Comparison of ENCODE assay signal across 14 cellular contexts in the genomic region with DNA sequence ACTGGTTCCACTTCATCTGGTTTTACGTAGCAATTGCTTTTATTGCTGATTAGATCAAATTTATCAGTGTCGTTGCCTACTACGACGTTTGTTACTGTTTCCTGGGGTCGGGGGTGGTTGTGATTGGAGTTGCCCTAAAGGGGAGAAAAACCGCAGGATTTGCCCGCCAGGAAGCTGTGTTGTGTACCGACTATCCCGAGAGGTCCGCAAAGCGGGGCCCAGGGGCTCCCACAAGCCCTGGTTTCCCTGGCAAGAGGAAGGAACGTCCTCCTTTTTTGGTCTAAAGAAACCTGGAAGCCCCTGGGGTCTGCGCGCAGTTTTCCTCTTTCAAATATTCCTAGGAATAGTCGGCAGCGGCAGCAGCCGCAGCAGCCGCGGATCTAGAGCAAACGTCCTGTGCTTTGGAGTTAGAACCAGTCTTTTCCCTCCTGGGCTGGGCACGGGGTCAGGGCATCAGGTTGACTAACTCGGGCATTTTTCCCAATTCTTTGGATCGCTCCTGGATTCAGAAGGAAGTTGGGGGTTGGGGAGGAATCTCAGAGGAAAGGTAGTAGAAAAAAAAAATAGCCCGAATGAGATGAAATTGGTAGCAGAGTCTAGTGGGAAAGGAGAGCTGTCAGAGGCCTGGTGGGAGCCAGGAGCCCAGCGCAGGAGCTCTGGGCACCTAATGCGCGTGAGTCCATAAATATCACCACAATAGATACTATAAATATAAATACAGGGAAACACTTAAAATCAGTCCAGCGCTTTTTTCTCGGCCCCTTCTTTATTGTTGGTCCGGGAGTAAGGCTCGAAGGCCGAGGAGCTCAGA. TPM values are rescaled to one million over a fixed set of nuclear protein-coding genes. Genes with fewer than 3 reads are reported as not detected.
DNase-seq lines count a peak whose midpoint lies in the region; ATAC-seq and TF ChIP-seq lines count a peak whose summit lies in the region.
"Had no signal": no experiment of that assay in that cellular context is flagged by ENCODE, and none has a peak within 500 bp of the region (broad histone marks: within the 10 kb centered on the region; RNA-seq: fewer than 3 reads in every experiment).

No MANE protein-coding gene starts in this region.

- intact Hi-C loops in testis (cut with DNase I; ENCODE audit: low total_unique reads): no loop called here

- peaks cover 33% of the 10 kb centered on the region for H3K4me1 Mint-ChIP-seq in activated T-cell treated with anti-CD3 and anti-CD28 coated beads, Interleukin-2, amount 50 U/mL, for 72 hours (ENCODE audit: low read depth)
- peaks cover 35% of the 10 kb centered on the region for H3K4me1 Mint-ChIP-seq in activated T-cell treated with anti-CD3 and anti-CD28 coated beads, Interleukin-2, amount 50 U/mL, for 4 hours (ENCODE audit: low read depth)
- peaks cover 63% of the 10 kb centered on the region for H3K4me1 Mint-ChIP-seq in WTC11
- H3K4me1 Mint-ChIP-seq in stimulated activated memory B cell treated with anti-CD40 and anti-IgM and Interleukin-4, amounts not matched to agents 10 μg/mL and 1 μg/mL and 100 μg/mL, for 72 hours: peaks cover 30% of the 10 kb centered on the region

- H3K27me3 ChIP-seq in iPS-15b (ENCODE audit: control insufficient read depth, insufficient read depth, low read length): peaks cover 99% of the 10 kb centered on the region
- H3K27me3 ChIP-seq in testis: no peaks in the 10 kb centered on the region

- H3K9me3 ChIP-seq in iPS-15b (ENCODE audit: control insufficient read depth, insufficient read depth, low read length): no peaks in the 10 kb centered on the region
- no peaks in the 10 kb centered on the region for H3K9me3 ChIP-seq in testis
- H3K9me3 ChIP-seq: BE2C, gastrocnemius medialis had no signal

- H3K9me3 Mint-ChIP-seq in activated T-cell treated with anti-CD3 and anti-CD28 coated beads, Interleukin-2, amount 50 U/mL, for 72 hours: no peaks in the 10 kb centered on the region
- no peaks in the 10 kb centered on the region for H3K9me3 Mint-ChIP-seq in activated T-cell treated with anti-CD3 and anti-CD28 coated beads, Interleukin-2, amount 50 U/mL, for 4 hours
- H3K9me3 Mint-ChIP-seq in WTC11: no peaks in the 10 kb centered on the region
- H3K9me3 Mint-ChIP-seq in stimulated activated memory B cell treated with anti-CD40 and anti-IgM and Interleukin-4, amounts not matched to agents 10 μg/mL and 1 μg/mL and 100 μg/mL, for 72 hours: peaks cover 3% of the 10 kb centered on the region

- CTCF ChIA-PET in WTC11 (lab: Charles Lee): interaction anchor here (0.9 to 5.7 kb wide), 9 partner anchors 8 to 337 kb away, joined by 3 to 72 read pairs (median 4); no protein-coding TSS in a partner anchor

- H3K27ac Mint-ChIP-seq in activated T-cell treated with anti-CD3 and anti-CD28 coated beads, Interleukin-2, amount 50 U/mL, for 72 hours: peak overlapping the region; percentile 59
- H3K27ac Mint-ChIP-seq in WTC11: no peak overlapping the region
- no peak overlapping the region for H3K27ac Mint-ChIP-seq in stimulated activated memory B cell treated with anti-CD40 and anti-IgM and Interleukin-4, amounts not matched to agents 10 μg/mL and 1 μg/mL and 100 μg/mL, for 72 hours

- POLR2A ChIA-PET in WTC11 (lab: Charles Lee): interaction anchor here (0.6 to 0.9 kb wide), 2 partner anchors 13 to 33 kb away, joined by 3 read pairs; no protein-coding TSS in a partner anchor

- H3K36me3 Mint-ChIP-seq in activated T-cell treated with anti-CD3 and anti-CD28 coated beads, Interleukin-2, amount 50 U/mL, for 72 hours (ENCODE audit: insufficient read depth in 2 of 2): no peaks in the 10 kb centered on the region
- no peaks in the 10 kb centered on the region for H3K36me3 Mint-ChIP-seq in activated T-cell treated with anti-CD3 and anti-CD28 coated beads, Interleukin-2, amount 50 U/mL, for 4 hours (ENCODE audit: insufficient read depth)
- H3K36me3 Mint-ChIP-seq in WTC11: no peaks in the 10 kb centered on the region; the same call in 1 of the 2 replicates
- H3K36me3 Mint-ChIP-seq in stimulated activated memory B cell treated with anti-CD40 and anti-IgM and Interleukin-4, amounts not matched to agents 10 μg/mL and 1 μg/mL and 100 μg/mL, for 72 hours: peaks cover 5% of the 10 kb centered on the region

- H3K27me3 Mint-ChIP-seq in activated T-cell treated with anti-CD3 and anti-CD28 coated beads, Interleukin-2, amount 50 U/mL, for 72 hours (ENCODE audit: low read depth): peaks cover 85% of the 10 kb centered on the region
- peaks cover 81% of the 10 kb centered on the region for H3K27me3 Mint-ChIP-seq in activated T-cell treated with anti-CD3 and anti-CD28 coated beads, Interleukin-2, amount 50 U/mL, for 4 hours (ENCODE audit: low read depth)
- peaks cover 97% of the 10 kb centered on the region for H3K27me3 Mint-ChIP-seq in WTC11 (ENCODE audit: low read depth)
- peaks cover 93% of the 10 kb centered on the region for H3K27me3 Mint-ChIP-seq in stimulated activated memory B cell treated with anti-CD40 and anti-IgM and Interleukin-4, amounts not matched to agents 10 μg/mL and 1 μg/mL and 100 μg/mL, for 72 hours

- no peak overlapping the region for H3K9ac ChIP-seq in iPS-15b (ENCODE audit: low read depth, low read length)

- ATAC-seq in activated T-cell treated with anti-CD3 and anti-CD28 coated beads, Interleukin-2, amount 50 U/mL, for 72 hours (replicated peaks in 1 of 2): no peak
- ATAC-seq in activated T-cell treated with anti-CD3 and anti-CD28 coated beads, Interleukin-2, amount 50 U/mL, for 4 hours: no peak
- ATAC-seq in WTC11: no peak
- no peak for ATAC-seq in stimulated activated memory B cell treated with anti-CD40 and anti-IgM and Interleukin-4, amounts not matched to agents 10 μg/mL and 1 μg/mL and 100 μg/mL, for 72 hours
- ATAC-seq: gastrocnemius medialis had no signal

- peaks cover 6% of the 10 kb centered on the region for H3K4me1 ChIP-seq in iPS-15b (ENCODE audit: control insufficient read depth, insufficient read depth, low read length)
- H3K4me1 ChIP-seq in testis: peaks cover 8% of the 10 kb centered on the region
- H3K4me1 ChIP-seq: BE2C had no signal

- no peak for TF ChIP-seq POLR2A in testis (IDR thresholded peaks at IDR 0.05)

- no peaks in the 10 kb centered on the region for H3K36me3 ChIP-seq in iPS-15b (ENCODE audit: control insufficient read depth, insufficient read depth, low read length)
- H3K36me3 ChIP-seq in testis (ENCODE audit: low read depth, missing control alignments): no peaks in the 10 kb centered on the region
- H3K36me3 ChIP-seq: BE2C, gastrocnemius medialis had no signal

- no peak for DNase-seq in activated T-cell treated with anti-CD3 and anti-CD28 coated beads, Interleukin-2, amount 50 U/mL, for 72 hours
- DNase-seq in activated T-cell treated with anti-CD3 and anti-CD28 coated beads, Interleukin-2, amount 50 U/mL, for 4 hours: no peak
- DNase-seq in WTC11 (ENCODE audit: low spot score) (peak; percentile 20), SHP77 (lab: John Stamatoyannopoulos, UW) (no peak), testis (no peak), occipital lobe (lab: John Stamatoyannopoulos, UW) (no peak)
- DNase-seq: activated effector memory CD4-positive, alpha-beta T cell treated with anti-CD3 and anti-CD28 coated beads, Interleukin-2, amount 50 U/mL, for 16 hours; BE2C; gastrocnemius medialis; RPMI8226 had no signal

- peak overlapping the region; percentile 35 for H3K4me3 ChIP-seq in iPS-15b (ENCODE audit: low read depth, low read length)
- peak overlapping the region in 1 of 2 donors; percentile 18 for H3K4me3 ChIP-seq in testis

- TF ChIP-seq CTCF in WTC11 (IDR thresholded peaks at IDR 0.05): no peak
- no peak for TF ChIP-seq CTCF in testis (IDR thresholded peaks at IDR 0.05)

- H3K4me3 Mint-ChIP-seq in activated T-cell treated with anti-CD3 and anti-CD28 coated beads, Interleukin-2, amount 50 U/mL, for 72 hours: peak overlapping the region; percentile 51 to 63
- no peak overlapping the region for H3K4me3 Mint-ChIP-seq in activated T-cell treated with anti-CD3 and anti-CD28 coated beads, Interleukin-2, amount 50 U/mL, for 4 hours
- H3K4me3 Mint-ChIP-seq in WTC11: peak overlapping the region; percentile 73
- H3K4me3 Mint-ChIP-seq in stimulated activated memory B cell treated with anti-CD40 and anti-IgM and Interleukin-4, amounts not matched to agents 10 μg/mL and 1 μg/mL and 100 μg/mL, for 72 hours: peak overlapping the region; percentile 59

- 5 to 9% methylated on average over 32 of the region's 32 CpGs for WGBS in testis, 2 donors

- no peak overlapping the region for H3K27ac ChIP-seq in testis
- H3K27ac ChIP-seq: gastrocnemius medialis had no signal

TF ChIP-seq in WTC11, 78 proteins besides CTCF, POLR2A, EP300 and RAD21 (continues in another document):
- TF ChIP-seq ZNF416 (CRISPR knock-in tag; IDR thresholded peaks at IDR 0.05) (no peak), E2F4 (CRISPR knock-in tag; IDR thresholded peaks at IDR 0.05; ENCODE audit: borderline replicate concordance, low read depth) (no peak), SMAD4 (CRISPR knock-in tag; IDR thresholded peaks at IDR 0.05) (no peak)
- TF ChIP-seq, protein P1, sequence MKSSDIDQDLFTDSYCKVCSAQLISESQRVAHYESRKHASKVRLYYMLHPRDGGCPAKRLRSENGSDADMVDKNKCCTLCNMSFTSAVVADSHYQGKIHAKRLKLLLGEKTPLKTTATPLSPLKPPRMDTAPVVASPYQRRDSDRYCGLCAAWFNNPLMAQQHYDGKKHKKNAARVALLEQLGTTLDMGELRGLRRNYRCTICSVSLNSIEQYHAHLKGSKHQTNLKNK (CRISPR knock-in tag; IDR thresholded peaks at IDR 0.05): no peak

RNA-seq across cellular contexts. Expression of gene VAX1, which starts 4.6 kb away (rescaled TPM):
- not detected for total RNA-seq in activated T-cell treated with anti-CD3 and anti-CD28 coated beads, Interleukin-2, amount 50 U/mL, for 72 hours
- total RNA-seq in activated T-cell treated with anti-CD3 and anti-CD28 coated beads, Interleukin-2, amount 50 U/mL, for 4 hours: not detected
- total RNA-seq in WTC11 (2021) (0.04 TPM in 1 of 3 replicates, not detected in the others), testis (under 1 TPM; 0.56 to 0.71 TPM), occipital lobe (1.2 TPM)
- polyA plus RNA-seq in testis (ENCODE audit: insufficient read depth, low read depth, low replicate concordance): 0.47 TPM
- total RNA-seq: gastrocnemius medialis, lower leg skin, urinary bladder had no signal
- polyA plus RNA-seq: urinary bladder had no signal
